Comparison of ENCODE assay signal across 8 cellular contexts in the genomic region with DNA sequence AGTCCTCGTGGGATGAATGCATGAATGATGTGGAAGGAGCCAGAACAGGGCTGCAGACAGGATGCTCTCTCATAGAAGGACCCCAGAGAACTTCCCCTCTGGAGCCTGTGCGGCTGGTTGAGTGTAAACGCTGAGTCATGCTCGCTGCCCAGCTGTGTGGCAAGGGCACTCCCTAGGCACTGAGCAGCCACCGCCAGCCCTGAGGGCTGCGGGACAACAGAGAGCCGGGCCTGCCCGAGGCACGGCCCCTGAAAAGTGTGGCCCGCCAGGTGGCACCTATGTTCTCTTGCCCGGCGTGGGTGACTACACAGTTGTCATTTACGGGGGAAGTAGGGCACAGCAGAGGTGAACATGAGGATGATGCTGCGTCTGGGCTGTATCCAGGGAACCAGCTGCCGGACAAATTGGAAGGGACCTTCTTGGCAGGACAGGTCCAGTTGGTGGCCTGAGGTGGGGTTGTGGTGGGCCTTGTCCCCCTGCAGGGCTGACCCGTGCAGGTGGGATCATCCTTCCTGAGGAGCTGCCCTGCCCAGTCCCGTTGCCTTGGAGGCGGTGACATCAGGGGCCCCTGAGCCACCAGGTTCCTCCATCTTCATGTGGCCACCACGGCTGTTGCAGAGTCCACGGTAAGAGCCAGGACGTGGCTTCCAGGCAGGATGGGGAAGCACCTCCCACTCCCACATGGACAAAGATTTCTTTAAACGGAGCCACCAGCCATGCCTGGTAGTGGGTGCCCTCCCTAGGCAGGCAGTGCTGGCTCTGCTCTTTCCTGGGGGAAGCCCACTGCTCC.
DNase-seq lines count a peak whose midpoint lies in the region; ATAC-seq and TF ChIP-seq lines count a peak whose summit lies in the region.

No MANE protein-coding gene starts in this region.

- H3K9me3 Mint-ChIP-seq in Calu3 (ENCODE audit: low read depth, unreplicated experiment) (no peaks in the 10 kb centered on the region), natural killer cell (no peaks in the 10 kb centered on the region), nephron progenitor cell (no peaks in the 10 kb centered on the region)

- BruUV-seq in Calu3 (replicated peaks; lab: Mats Ljungman, UMichigan), result no TSS peak

- CTCF ChIA-PET in Calu3 (lab: Charles Lee), result no interaction called here

- H3K36me3 Mint-ChIP-seq in Calu3 (ENCODE audit: insufficient read depth, unreplicated experiment) (peaks cover 27% of the 10 kb centered on the region), natural killer cell (no peaks in the 10 kb centered on the region), nephron progenitor cell (ENCODE audit: low read depth) (peaks cover 4% of the 10 kb centered on the region)

- peaks cover 28% of the 10 kb centered on the region for H3K4me1 Mint-ChIP-seq in Calu3 (ENCODE audit: low read depth, unreplicated experiment)
- peaks cover 7 to 36% of the 10 kb centered on the region in 2 donors for H3K4me1 Mint-ChIP-seq in natural killer cell
- H3K4me1 Mint-ChIP-seq in nephron progenitor cell, result peaks cover 82% of the 10 kb centered on the region

- DNase-seq in Calu3 (peak; percentile 66), LoVo (ENCODE audit: low spot score) (peak; percentile 53), amygdala (lab: John Stamatoyannopoulos, UW) (peak in 37 of 56 donors; percentile 11 to 77 (median 43)), natural killer cell (no peak), nephron progenitor cell (no peak), hepatic stellate cell (ENCODE audit: low spot score) (no peak)
- DNase-seq in activated effector memory CD4-positive, alpha-beta T cell treated with anti-CD3 and anti-CD28 coated beads, Interleukin-2, amount 50 U/mL, for 16 hours, result no peak

- no peaks in the 10 kb centered on the region for H3K27me3 Mint-ChIP-seq in Calu3 (ENCODE audit: unreplicated experiment)
- peaks cover 11 to 41% of the 10 kb centered on the region in 2 donors for H3K27me3 Mint-ChIP-seq in natural killer cell (ENCODE audit: low read depth in 2 of 2)
- peaks cover 40% of the 10 kb centered on the region for H3K27me3 Mint-ChIP-seq in nephron progenitor cell (ENCODE audit: low read depth, poor library complexity)

- no peak for TF ChIP-seq CTCF in Calu3 (IDR thresholded peaks at IDR 0.05; ENCODE audit: unreplicated experiment)
- TF ChIP-seq CTCF in natural killer cell (IDR thresholded peaks at IDR 0.05), result no peak
- no peak for TF ChIP-seq CTCF in nephron progenitor cell (IDR thresholded peaks at IDR 0.05)

- H3K27ac Mint-ChIP-seq in Calu3 (ENCODE audit: unreplicated experiment) (peak overlapping the region; percentile 66), natural killer cell (no peak overlapping the region), nephron progenitor cell (no peak overlapping the region)

- intact Hi-C loops in Calu3 (cut with micrococcal nuclease; ENCODE audit: unreplicated experiment), result loop anchor here (5.0 kb wide), 1 partner anchor 53 kb away; no protein-coding TSS in a partner anchor
- intact Hi-C loops in natural killer cell (cut with micrococcal nuclease), result no loop called here

- H3K4me3 Mint-ChIP-seq in Calu3 (ENCODE audit: low read depth, unreplicated experiment) (peak overlapping the region; percentile 32), natural killer cell (peak overlapping the region; percentile 45), nephron progenitor cell (no peak overlapping the region)

- peak in 2 of 3 donors; percentile 48 to 70 for ATAC-seq in natural killer cell
- ATAC-seq in GM19463 (IDR thresholded peaks at IDR 0.05; ENCODE audit: unreplicated experiment), result no peak

Comparison
In these comparisons a context has a peak if more than half of its experiments do, and no peak if none do; other contexts are left out.
1. DNase-seq: peak in Calu3 (single experiment), LoVo (single experiment) and amygdala (37 of 56); none in natural killer cell (single experiment), activated effector memory CD4-positive, alpha-beta T cell treated with anti-CD3 and anti-CD28 coated beads, Interleukin-2, amount 50 U/mL, for 16 hours (single experiment), nephron progenitor cell (single experiment) and hepatic stellate cell (single experiment).